ENCODE assay signal across 16 cellular contexts in the genomic region with DNA sequence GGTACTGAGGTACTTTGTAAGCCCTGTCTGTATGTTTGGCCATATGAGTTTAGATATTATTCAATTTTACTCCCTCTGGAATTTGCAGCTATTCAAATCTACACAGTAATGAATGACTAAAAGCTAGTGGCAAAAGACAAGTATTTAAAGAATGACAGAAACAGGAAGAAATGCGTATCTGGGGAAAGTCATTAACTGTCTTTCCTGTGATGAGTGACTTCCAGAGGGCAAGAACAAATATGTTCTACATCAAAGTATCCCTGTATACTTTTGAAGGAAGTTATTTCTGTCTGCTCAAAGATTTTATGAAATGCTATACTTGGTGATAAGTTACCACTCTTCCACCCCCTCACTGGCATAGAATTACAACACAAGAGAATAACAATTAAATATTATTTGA.
DNase-seq lines count a peak whose midpoint lies in the region; ATAC-seq, FAIRE-seq and TF ChIP-seq lines count a peak whose summit lies in the region.
"Had no signal": no experiment of that assay in that cellular context is flagged by ENCODE, and none has a peak within 500 bp of the region (broad histone marks: within the 10 kb centered on the region; RNA-seq: fewer than 3 reads in every experiment).

No MANE protein-coding gene starts in this region.

- H3K9me3 ChIP-seq in A549 = no peaks in the 10 kb centered on the region; the same call in 2 of the 3 replicates
- H3K9me3 ChIP-seq in hepatocyte (ENCODE audit: low read depth) = no peaks in the 10 kb centered on the region
- H3K9me3 ChIP-seq: ascending aorta, gastroesophageal sphincter, neutrophil had no signal

- no peaks in the 10 kb centered on the region for H3K36me3 ChIP-seq in hepatocyte (replicated peaks; ENCODE audit: insufficient read depth, low read depth)
- H3K36me3 ChIP-seq: ascending aorta, gastroesophageal sphincter, neutrophil had no signal

- peak in 1 of 2 experiments; percentile 6 for DNase-seq in A549 (ENCODE audit: low read depth in 1 of 2, low spot score in 1 of 2)
- peak; percentile 36 for DNase-seq in HFFc6
- peak; percentile 48 for DNase-seq in astrocyte of the hippocampus (ENCODE audit: low read depth, low spot score)
- DNase-seq in hepatocyte (ENCODE audit: low spot score) = no peak
- no peak for DNase-seq in KBM-7
- no peak for DNase-seq in stimulated activated CD4-positive, alpha-beta T cell treated with anti-CD3 and anti-CD28 coated beads, Interleukin-4, amount 100 ng/mL, for 1 hour
- DNase-seq: activated CD8-positive, alpha-beta T cell treated with anti-CD3 and anti-CD28 coated beads, Interleukin-2, amount 10 ng/mL, durations not matched to agents 7 days and 5 days; DMS 273 treated with DMSO at 0.1 percent for 48 hours; Right ventricle myocardium superior; stimulated activated naive CD4-positive, alpha-beta T cell had no signal

- no peaks in the 10 kb centered on the region for H3K27me3 Mint-ChIP-seq in HFFc6 (ENCODE audit: insufficient read depth)

- H3K27ac Mint-ChIP-seq in HFFc6 = peak overlapping the region; percentile 59
- H3K27ac Mint-ChIP-seq: activated CD8-positive, alpha-beta T cell treated with anti-CD3 and anti-CD28 coated beads, Interleukin-2, amount 10 ng/mL, durations not matched to agents 7 days and 5 days; activated T-helper 2 cell treated with anti-CD3 and anti-CD28 coated beads, Interferon-gamma antibody, Interleukin-2, Interleukin-4, amounts not matched to agents 10 μg/mL and 5 μg/mL and 100 μg/mL, durations not matched to agents 14 hours and 24 hours and 36 hours had no signal

- no peak for TF ChIP-seq CTCF in A549 (IDR thresholded peaks at IDR 0.05)
- no peak for TF ChIP-seq CTCF in HFFc6 (IDR thresholded peaks at IDR 0.05)
- TF ChIP-seq CTCF in hepatocyte (IDR thresholded peaks at IDR 0.05; ENCODE audit: poor library complexity) = no peak

- H3K4me3 Mint-ChIP-seq in HFFc6 = peak overlapping the region; percentile 84
- H3K4me3 Mint-ChIP-seq: activated CD8-positive, alpha-beta T cell treated with anti-CD3 and anti-CD28 coated beads, Interleukin-2, amount 10 ng/mL, durations not matched to agents 7 days and 5 days had no signal

- H3K9me2 ChIP-seq in hepatocyte (replicated peaks; ENCODE audit: insufficient read depth) = no peaks in the 10 kb centered on the region

- peak in 1 of 2 experiments; percentile 35; a peak in 1 of 5 replicates for TF ChIP-seq EP300 in A549 (IDR thresholded peaks at IDR 0.05)

- H3K27ac ChIP-seq in A549 (peak overlapping the region; percentile 43 to 53), hepatocyte (peak overlapping the region; percentile 3)
- H3K27ac ChIP-seq: ascending aorta, gastroesophageal sphincter, neutrophil had no signal

- in situ Hi-C loops in KBM-7 (cut with MboI; ENCODE audit: low pct_unique_long_range_greater_than_20kb, low sequenced_read_pairs) = no loop called here

- 12% methylated on average over 1 of the region's 1 CpG for WGBS in A549 (ENCODE audit: missing lambda C conversion rate)
- 44% methylated on average over 1 of the region's 1 CpG for WGBS in hepatocyte (ENCODE audit: low lambda C conversion rate, missing lambda C conversion rate)

- H3K4me1 Mint-ChIP-seq in HFFc6 (ENCODE audit: low read depth) = peaks cover 83% of the 10 kb centered on the region

- no peak for TF ChIP-seq POLR2A in A549 (IDR thresholded peaks at IDR 0.05; ENCODE audit: low read length)

- no peak for TF ChIP-seq RAD21 in A549 (conservative IDR thresholded peaks at IDR 0.05 in 1 of 2, IDR thresholded peaks at IDR 0.05 in 1 of 2)

- peaks cover 5% of the 10 kb centered on the region; the same call in 1 of the 2 replicates for H3K36me3 Mint-ChIP-seq in HFFc6 (ENCODE audit: low read depth)

- H3K79me2 ChIP-seq in hepatocyte = no peaks in the 10 kb centered on the region

- H3K4me1 ChIP-seq in A549 (peaks cover 21% of the 10 kb centered on the region), hepatocyte (ENCODE audit: insufficient read depth) (peaks cover 16% of the 10 kb centered on the region)
- H3K4me1 ChIP-seq: ascending aorta, gastroesophageal sphincter had no signal

- H3K4me2 ChIP-seq in A549 (peak overlapping the region; percentile 48), hepatocyte (no peak overlapping the region)

- no peaks in the 10 kb centered on the region; the same call in 1 of the 2 replicates for H3K9me3 Mint-ChIP-seq in HFFc6

- POLR2A ChIA-PET in A549 (lab: Yijun Ruan, JAX) = no interaction called here

- no peaks in the 10 kb centered on the region for H3K27me3 ChIP-seq in hepatocyte
- H3K27me3 ChIP-seq: ascending aorta, gastroesophageal sphincter, neutrophil had no signal

- CTCF ChIA-PET in A549 (lab: Yijun Ruan, JAX) = no interaction called here

- H2AFZ ChIP-seq in hepatocyte = no peak overlapping the region

- ATAC-seq in A549 = no peak; a peak in 1 of 6 replicates
- no peak for ATAC-seq in GM21737 (IDR thresholded peaks at IDR 0.05; ENCODE audit: unreplicated experiment)
- ATAC-seq in HG03159 (IDR thresholded peaks at IDR 0.05; ENCODE audit: unreplicated experiment) = no peak
- ATAC-seq: activated CD8-positive, alpha-beta T cell treated with anti-CD3 and anti-CD28 coated beads, Interleukin-2, amount 10 ng/mL, durations not matched to agents 7 days and 5 days; gastroesophageal sphincter had no signal

- H4K20me1 ChIP-seq in hepatocyte (ENCODE audit: insufficient read depth, poor library complexity, severe bottlenecking) = no peaks in the 10 kb centered on the region

- H3K4me3 ChIP-seq in A549 (no peak overlapping the region), hepatocyte (no peak overlapping the region)
- H3K4me3 ChIP-seq: ascending aorta, gastroesophageal sphincter had no signal

- peak; percentile 54 for FAIRE-seq in A549 (lab: Jason Lieb, UNC)

TF ChIP-seq in A549, 52 proteins besides CTCF, POLR2A, EP300 and RAD21:
- TF ChIP-seq ATOH8 (CRISPR knock-in tag; IDR thresholded peaks at IDR 0.05; ENCODE audit: low read depth) (no peak), JUNB (IDR thresholded peaks at IDR 0.05) (peak; percentile 34; the same call in 1 of the 2 replicates), MAX (IDR thresholded peaks at IDR 0.05) (no peak), SMC3 (IDR thresholded peaks at IDR 0.05) (no peak), FOSL2 (IDR thresholded peaks at IDR 0.05) (0 out of 2 replicates have a peak, but pooled peaks have one; percentile 15), FOSL2 (CRISPR knock-in tag; IDR thresholded peaks at IDR 0.05) (no peak), GATA3 (IDR thresholded peaks at IDR 0.05; ENCODE audit: borderline replicate concordance) (0 out of 2 replicates have a peak, but pooled peaks have one; percentile 32), TFCP2L1 (CRISPR knock-in tag; IDR thresholded peaks at IDR 0.05) (no peak), SREBF2 (IDR thresholded peaks at IDR 0.05) (no peak)

Comparison
In these comparisons a context has a peak if more than half of its experiments do, and no peak if none do; other contexts are left out.
1. DNase-seq: peak in HFFc6 (single experiment) and astrocyte of the hippocampus (single experiment); none in hepatocyte (single experiment), KBM-7 (single experiment) and stimulated activated CD4-positive, alpha-beta T cell treated with anti-CD3 and anti-CD28 coated beads, Interleukin-4, amount 100 ng/mL, for 1 hour (single experiment).